Comparison of ENCODE assay signal across 10 cellular contexts in the genomic region with DNA sequence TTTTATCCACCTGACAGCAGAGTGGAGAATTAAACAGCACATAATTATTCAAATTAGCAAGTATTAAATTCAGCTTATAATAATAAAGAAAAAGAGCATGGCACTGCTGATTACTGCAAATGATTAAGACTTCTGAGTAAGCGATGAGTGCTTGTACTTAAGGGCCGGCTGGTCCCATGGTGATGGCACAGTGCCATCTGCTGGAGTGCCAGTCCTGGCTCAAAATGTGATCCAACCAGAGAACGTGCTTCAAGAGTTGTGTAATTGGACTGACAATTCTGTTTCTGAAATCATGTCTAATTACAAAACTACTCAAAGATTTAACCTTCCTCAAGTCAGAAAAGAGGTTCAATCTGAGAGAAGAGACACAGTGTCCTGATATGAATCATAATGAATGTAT.
DNase-seq lines count a peak whose midpoint lies in the region; ATAC-seq, FAIRE-seq and TF ChIP-seq lines count a peak whose summit lies in the region.
"Had no signal": no experiment of that assay in that cellular context is flagged by ENCODE, and none has a peak within 500 bp of the region (broad histone marks: within the 10 kb centered on the region; RNA-seq: fewer than 3 reads in every experiment).

No MANE protein-coding gene starts in this region.

- no peak for FAIRE-seq in kidney (lab: Jason Lieb, UNC)
- FAIRE-seq in H54 (lab: Jason Lieb, UNC): no peak

- no peak overlapping the region for H3K27ac ChIP-seq in kidney (ENCODE audit: low read depth in 2 of 2, low read length in 2 of 2)
- no peak overlapping the region for H3K27ac ChIP-seq in aorta (ENCODE audit: low read depth in 1 of 2, low read length in 2 of 2)

- H3K27me3 Mint-ChIP-seq in CD14-positive monocyte (ENCODE audit: low read depth in 3 of 3): peaks cover 0 to 3% (median 2%) of the 10 kb centered on the region in 3 donors
- H3K27me3 Mint-ChIP-seq: IgD-negative memory B cell had no signal

- no peak overlapping the region for H3K4me3 ChIP-seq in kidney (ENCODE audit: low read length in 2 of 2)
- H3K4me3 ChIP-seq in aorta (ENCODE audit: low read length in 2 of 2): no peak overlapping the region

- no peak overlapping the region for H3K27ac Mint-ChIP-seq in CD14-positive monocyte
- H3K27ac Mint-ChIP-seq: IgD-negative memory B cell had no signal

- H3K36me3 Mint-ChIP-seq in CD14-positive monocyte: no peaks in the 10 kb centered on the region
- H3K36me3 Mint-ChIP-seq: IgD-negative memory B cell had no signal

- no peaks in the 10 kb centered on the region for H3K9me3 Mint-ChIP-seq in CD14-positive monocyte

- H3K9me3 ChIP-seq in kidney (ENCODE audit: control insufficient read depth in 1 of 2, low read length in 2 of 2) (no peaks in the 10 kb centered on the region), aorta (ENCODE audit: control insufficient read depth, low read length) (no peaks in the 10 kb centered on the region)

- ATAC-seq in GM18867 (IDR thresholded peaks at IDR 0.05; ENCODE audit: unreplicated experiment) (peak; percentile 78), HG03565 (IDR thresholded peaks at IDR 0.05; ENCODE audit: unreplicated experiment) (peak; percentile 58), aorta (ENCODE audit: low FRiP score) (peak; percentile 54)
- ATAC-seq: left colon had no signal

- no peaks in the 10 kb centered on the region for H3K36me3 ChIP-seq in kidney (ENCODE audit: control insufficient read depth in 1 of 2, insufficient read depth in 2 of 2, low read length in 2 of 2)
- no peaks in the 10 kb centered on the region for H3K36me3 ChIP-seq in aorta (ENCODE audit: control insufficient read depth in 1 of 2, insufficient read depth in 2 of 2, low read length in 1 of 2)

- 6% methylated on average over 3 of the region's 3 CpGs for whole genome bisulfite sequencing in aorta, 2 donors

- no peak for TF ChIP-seq POLR2A in H54 (IDR thresholded peaks at IDR 0.05; ENCODE audit: low read depth, low read length)

- H3K4me1 Mint-ChIP-seq in CD14-positive monocyte: no peaks in the 10 kb centered on the region
- H3K4me1 Mint-ChIP-seq: IgD-negative memory B cell had no signal

- DNase-seq in CD14-positive monocyte (ENCODE audit: low spot score) (no peak), NCI-H748 treated with DMSO at 0.1 percent for 48 hours (lab: John Stamatoyannopoulos, UW) (peak; percentile 30), amniotic epithelial cell (ENCODE audit: low read depth) (peak; percentile 40), kidney (peak; percentile 75), aorta (peak; percentile 57 to 81), H54 (ENCODE audit: insufficient read length, low spot score) (no peak)

- no peak overlapping the region for H3K4me3 Mint-ChIP-seq in CD14-positive monocyte
- H3K4me3 Mint-ChIP-seq: IgD-negative memory B cell had no signal

- intact Hi-C loops in CD14-positive monocyte (cut with micrococcal nuclease): no loop called here
- intact Hi-C loops in kidney (cut with DNase I): no loop called here
- intact Hi-C loops in aorta (cut with DNase I): no loop called here

- TF ChIP-seq CTCF in CD14-positive monocyte (IDR thresholded peaks at IDR 0.05): peak; percentile 31
- TF ChIP-seq CTCF in kidney (IDR thresholded peaks at IDR 0.05; ENCODE audit: borderline replicate concordance, extremely low read depth, insufficient read depth): peak; percentile 19

- H3K27me3 ChIP-seq in aorta (ENCODE audit: control insufficient read depth in 1 of 2, insufficient read depth in 2 of 2, low read length in 1 of 2): no peaks in the 10 kb centered on the region

- H3K4me1 ChIP-seq in kidney (ENCODE audit: control insufficient read depth in 1 of 2, insufficient read depth in 1 of 2, low read depth in 1 of 2, low read length in 2 of 2) (no peaks in the 10 kb centered on the region), aorta (ENCODE audit: control insufficient read depth in 1 of 2, insufficient read depth in 2 of 2, low read length in 2 of 2) (no peaks in the 10 kb centered on the region)

- H3K9ac ChIP-seq in kidney (ENCODE audit: low read length in 2 of 2): no peak overlapping the region

Comparison
In these comparisons a context has a peak if more than half of its experiments do, and no peak if none do; other contexts are left out.
1. DNase-seq: peak in NCI-H748 treated with DMSO at 0.1 percent for 48 hours (single experiment), amniotic epithelial cell (single experiment), kidney (single experiment) and aorta (2 of 2); none in CD14-positive monocyte (single experiment) and H54 (single experiment).
2. Peak in every context shown above with its lines, with median percentiles within 50 percentile points of each other: ATAC-seq.